In the genomic region with DNA sequence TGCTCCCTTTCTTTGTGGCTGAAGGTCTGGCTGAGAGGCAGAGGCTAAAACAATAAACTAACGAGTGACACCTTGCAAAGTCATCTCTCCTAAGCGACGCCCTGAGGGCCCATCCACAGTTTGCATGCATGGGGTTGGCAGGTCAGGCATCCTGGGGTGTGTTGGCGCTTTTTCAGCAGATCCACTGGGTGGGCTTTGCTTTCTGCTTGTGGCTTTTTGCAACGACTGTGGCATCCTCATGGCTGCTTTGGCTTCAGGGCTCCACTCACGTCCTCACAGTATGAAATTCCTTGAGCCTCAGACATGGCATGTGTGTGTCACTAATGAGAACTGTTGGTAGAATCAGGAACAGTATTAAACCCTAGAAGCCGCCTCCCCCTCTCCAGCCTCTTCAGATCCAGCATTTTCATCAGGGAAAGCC, we compare ENCODE assay signal across 14 cellular contexts.
DNase-seq lines count a peak whose midpoint lies in the region; ATAC-seq and TF ChIP-seq lines count a peak whose summit lies in the region.
"Had no signal": no experiment of that assay in that cellular context is flagged by ENCODE, and none has a peak within 500 bp of the region (broad histone marks: within the 10 kb centered on the region; RNA-seq: fewer than 3 reads in every experiment).

No MANE protein-coding gene starts in this region.

- DNase-seq in Right ventricle myocardium inferior (ENCODE audit: missing footprints) (peak; percentile 8), left ventricle myocardium inferior (no peak), PC-3 (peak; percentile 27), epithelial cell of prostate (ENCODE audit: low read depth, low spot score) (no peak), spleen (no peak), GOT3 (lab: John Stamatoyannopoulos, UW) (no peak), GM19238 (ENCODE audit: insufficient read length, low spot score) (no peak)
- DNase-seq: activated effector memory CD4-positive, alpha-beta T cell treated with anti-CD3 and anti-CD28 coated beads, Interleukin-2, amount 50 U/mL, for 16 hours; body of pancreas; NCI-H1930; NCI-H748 treated with DMSO at 0.1 percent for 48 hours had no signal

- H3K4me1 ChIP-seq in left ventricle myocardium inferior: peaks cover 45% of the 10 kb centered on the region
- H3K4me1 ChIP-seq in PC-3 (ENCODE audit: insufficient read depth, low read length): peaks cover 83% of the 10 kb centered on the region
- H3K4me1 ChIP-seq in skeletal muscle satellite cell (ENCODE audit: control insufficient read depth, insufficient read depth, low read length): peaks cover 86% of the 10 kb centered on the region
- no peaks in the 10 kb centered on the region for H3K4me1 ChIP-seq in spleen

- BruUV-seq in PC-3 (replicated peaks; lab: Mats Ljungman, UMichigan): no TSS peak

- POLR2A ChIA-PET in PC-3 (lab: Charles Lee; ENCODE audit: unreplicated experiment): no interaction called here

- WGBS in spleen, 5 donors: 79 to 86% (median 79%) methylated on average over 7 of the region's 7 CpGs

- TF ChIP-seq POLR2A in spleen (IDR thresholded peaks at IDR 0.05): no peak

- H3K79me2 ChIP-seq in PC-3 (ENCODE audit: low read length): peaks cover 60% of the 10 kb centered on the region

- no peak for ATAC-seq in Right ventricle myocardium inferior
- no peak for ATAC-seq in PC-3
- ATAC-seq: body of pancreas, K562 had no signal

- H3K9ac ChIP-seq in PC-3 (ENCODE audit: low read length) (no peak overlapping the region), skeletal muscle satellite cell (ENCODE audit: low read depth, low read length) (peak overlapping the region; percentile 68)

- H3K4me3 ChIP-seq in left ventricle myocardium inferior (no peak overlapping the region), PC-3 (ENCODE audit: low read length) (no peak overlapping the region), skeletal muscle satellite cell (ENCODE audit: low read length) (no peak overlapping the region), spleen (no peak overlapping the region)
- H3K4me3 ChIP-seq: body of pancreas, K562, suprapubic skin had no signal

- H3K36me3 ChIP-seq in left ventricle myocardium inferior: no peaks in the 10 kb centered on the region
- H3K36me3 ChIP-seq in PC-3 (ENCODE audit: low read depth, low read length): no peaks in the 10 kb centered on the region
- H3K36me3 ChIP-seq in skeletal muscle satellite cell (ENCODE audit: insufficient read depth, low read length): peaks cover 11% of the 10 kb centered on the region
- H3K36me3 ChIP-seq in spleen: no peaks in the 10 kb centered on the region
- H3K36me3 ChIP-seq: suprapubic skin had no signal

- H2AFZ ChIP-seq in PC-3 (ENCODE audit: low read length): no peak overlapping the region

- H3K27me3 ChIP-seq in left ventricle myocardium inferior (ENCODE audit: low read depth) (no peaks in the 10 kb centered on the region), PC-3 (ENCODE audit: low read length) (no peaks in the 10 kb centered on the region), skeletal muscle satellite cell (ENCODE audit: control insufficient read depth, insufficient read depth, low read length) (no peaks in the 10 kb centered on the region), spleen (replicated peaks in 1 of 7) (peaks cover 0 to 5% (median 0%) of the 10 kb centered on the region in 7 donors)
- H3K27me3 ChIP-seq: body of pancreas, suprapubic skin had no signal

- H3K4me2 ChIP-seq in PC-3 (ENCODE audit: low read length) (0 out of 2 replicates have a peak overlapping the region, but pooled peaks have one; percentile 13), skeletal muscle satellite cell (ENCODE audit: low read length) (no peak overlapping the region)

- peaks cover 16% of the 10 kb centered on the region for H3F3A ChIP-seq in PC-3 (ENCODE audit: low read length, unreplicated experiment)

- no peaks in the 10 kb centered on the region for H3K9me3 ChIP-seq in left ventricle myocardium inferior (replicated peaks)
- no peaks in the 10 kb centered on the region for H3K9me3 ChIP-seq in PC-3 (ENCODE audit: low read length)
- H3K9me3 ChIP-seq in skeletal muscle satellite cell (replicated peaks; ENCODE audit: low read length): no peaks in the 10 kb centered on the region
- no peaks in the 10 kb centered on the region for H3K9me3 ChIP-seq in spleen
- H3K9me3 ChIP-seq: body of pancreas, suprapubic skin had no signal

- no peaks in the 10 kb centered on the region for H3K9me2 ChIP-seq in PC-3 (replicated peaks; ENCODE audit: low read length)

- CTCF ChIA-PET in PC-3 (lab: Charles Lee): no interaction called here

- no peak for TF ChIP-seq CTCF in left ventricle myocardium inferior (IDR thresholded peaks at IDR 0.05; ENCODE audit: borderline replicate concordance)
- no peak for TF ChIP-seq CTCF in PC-3 (conservative IDR thresholded peaks at IDR 0.05; ENCODE audit: low read depth, low read length)
- TF ChIP-seq CTCF in spleen (IDR thresholded peaks at IDR 0.05 in 8 of 11, conservative IDR thresholded peaks at IDR 0.05 in 3 of 11): no peak

- intact Hi-C loops in Right ventricle myocardium inferior (cut with DNase I) (no loop called here), left ventricle myocardium inferior (cut with micrococcal nuclease) (no loop called here), PC-3 (cut with micrococcal nuclease) (loop anchor here (10.0 kb wide), 1 partner anchor 1609 kb away; no protein-coding TSS in a partner anchor), spleen (cut with DNase I; ENCODE audit: low total_unique reads) (no loop called here)

- H4K20me1 ChIP-seq in PC-3 (ENCODE audit: low read length): no peaks in the 10 kb centered on the region

- H3K27ac ChIP-seq in left ventricle myocardium inferior (replicated peaks) (no peak overlapping the region), PC-3 (ENCODE audit: low read length) (peak overlapping the region; percentile 98), epithelial cell of prostate (peak overlapping the region; percentile 100), spleen (no peak overlapping the region)
- H3K27ac ChIP-seq: suprapubic skin had no signal

Comparison
In these comparisons a context has a peak if more than half of its experiments do, and no peak if none do; other contexts are left out.
1. DNase-seq: peak in Right ventricle myocardium inferior (single experiment) and PC-3 (single experiment); none in left ventricle myocardium inferior (single experiment), epithelial cell of prostate (single experiment), spleen (single experiment), GOT3 (single experiment) and GM19238 (single experiment).
2. H3K27ac ChIP-seq: peak in PC-3 (single experiment) and epithelial cell of prostate (single experiment); none in left ventricle myocardium inferior (single experiment) and spleen (0 of 8).